Comparison of ENCODE assay signal across 11 cellular contexts in the genomic region with DNA sequence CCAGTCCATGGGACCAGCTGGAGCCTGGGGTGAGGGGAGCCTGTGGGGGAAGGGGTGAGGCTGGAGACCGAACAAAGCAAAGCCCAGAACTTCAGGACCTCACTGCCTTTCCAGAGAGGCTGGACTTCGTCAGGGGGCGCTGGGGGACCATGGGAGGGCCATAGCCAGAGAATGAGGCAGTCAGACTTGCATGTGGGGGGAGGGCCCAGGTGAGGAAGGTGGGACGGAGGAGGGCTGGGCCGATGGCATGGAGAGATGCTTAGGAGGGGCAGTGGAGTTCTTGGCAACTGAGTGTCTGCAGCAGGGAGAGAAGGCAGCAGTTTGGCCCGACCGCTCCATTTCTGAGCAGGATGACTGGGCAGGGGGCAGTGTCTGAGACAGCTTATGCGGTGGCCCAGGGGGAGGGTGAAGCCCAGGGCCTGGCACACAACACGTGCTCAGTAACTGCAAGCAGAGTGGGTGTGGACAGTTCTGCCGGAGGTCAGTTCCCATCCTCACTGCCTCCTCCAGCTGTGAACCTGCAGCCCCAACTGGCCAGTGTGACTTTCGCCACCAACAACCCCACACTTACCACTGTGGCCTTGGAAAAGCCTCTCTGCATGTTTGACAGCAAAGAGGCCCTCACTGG. TPM values are rescaled to one million over a fixed set of nuclear protein-coding genes. Genes with fewer than 3 reads are reported as not detected.
DNase-seq lines count a peak whose midpoint lies in the region; TF ChIP-seq lines count a peak whose summit lies in the region.
"Had no signal": no experiment of that assay in that cellular context is flagged by ENCODE, and none has a peak within 500 bp of the region (broad histone marks: within the 10 kb centered on the region; RNA-seq: fewer than 3 reads in every experiment).

No MANE protein-coding gene starts in this region.

- H3K27ac Mint-ChIP-seq in nephron progenitor cell, result no peak overlapping the region
- H3K27ac Mint-ChIP-seq: activated CD4-positive, alpha-beta memory T cell treated with anti-CD3 and anti-CD28 coated beads, Interleukin-2, amount 10 ng/mL, durations not matched to agents 7 days and 5 days; CD4-positive, CD25-positive, alpha-beta regulatory T cell; T-helper 1 cell treated with Interleukin-12 subunit alpha and Interleukin-12 subunit beta and Interleukin-4 antibody, amounts not matched to agents 30 μg/mL and 1 μg/mL, for 36 hours had no signal

- H3K36me3 ChIP-seq in ectodermal cell (ENCODE audit: control insufficient read depth, insufficient read depth, low read length) (no peaks in the 10 kb centered on the region), stomach (no peaks in the 10 kb centered on the region)

- H3K27me3 ChIP-seq in ectodermal cell (ENCODE audit: control insufficient read depth, insufficient read depth, low read length, poor library complexity, severe bottlenecking) (peaks cover 50% of the 10 kb centered on the region), stomach (peaks cover 0 to 27% (median 8%) of the 10 kb centered on the region in 3 donors)

- DNase-seq in COLO668 (lab: John Stamatoyannopoulos, UW; ENCODE audit: unreplicated experiment), result peak; percentile 32
- DNase-seq in LNCaP clone FGC (ENCODE audit: low read depth), result no peak
- DNase-seq in nephron progenitor cell, result no peak
- no peak for DNase-seq in RPMI8226
- no peak for DNase-seq in stomach
- no peak for DNase-seq in AG08396 (ENCODE audit: low spot score)
- no peak for DNase-seq in SIG-M5 treated with dmso at 0.1 percent for 504 hours (lab: John Stamatoyannopoulos, UW; ENCODE audit: unreplicated experiment)

- H3K27me3 Mint-ChIP-seq in nephron progenitor cell (ENCODE audit: low read depth, poor library complexity), result peaks cover 72% of the 10 kb centered on the region

- peaks cover 16% of the 10 kb centered on the region for H3K4me1 ChIP-seq in ectodermal cell (ENCODE audit: control insufficient read depth, insufficient read depth, low read length)
- peaks cover 8 to 26% (median 20%) of the 10 kb centered on the region in 4 donors for H3K4me1 ChIP-seq in stomach

- WGBS in ectodermal cell, 2 experiments, result 47 to 48% methylated on average over 11 of the region's 11 CpGs
- 60 to 72% (median 67%) methylated on average over 11 of the region's 11 CpGs for WGBS in stomach, 5 donors

- TF ChIP-seq CTCF in LNCaP clone FGC (IDR thresholded peaks at IDR 0.05; ENCODE audit: control insufficient read depth, extremely low read depth, insufficient read depth), result peak; percentile 31; the same call in 1 of the 2 replicates
- TF ChIP-seq CTCF in nephron progenitor cell (IDR thresholded peaks at IDR 0.05), result no peak
- TF ChIP-seq CTCF in stomach (IDR thresholded peaks at IDR 0.05), result no peak

- H3K27ac ChIP-seq in ectodermal cell (ENCODE audit: insufficient read depth, low read depth, low read length, poor library complexity, severe bottlenecking) (no peak overlapping the region), stomach (no peak overlapping the region)

- TF ChIP-seq POLR2A in stomach (IDR thresholded peaks at IDR 0.05), result no peak

- H3K4me3 ChIP-seq in LNCaP clone FGC (ENCODE audit: low read depth, low read length) (peak overlapping the region; percentile 59), ectodermal cell (ENCODE audit: insufficient read depth, low read depth, low read length) (peak overlapping the region; percentile 34), stomach (no peak overlapping the region)

- no peaks in the 10 kb centered on the region for H3K9me3 Mint-ChIP-seq in nephron progenitor cell
- H3K9me3 Mint-ChIP-seq: activated CD4-positive, alpha-beta memory T cell treated with anti-CD3 and anti-CD28 coated beads, Interleukin-2, amount 10 ng/mL, durations not matched to agents 7 days and 5 days; CD4-positive, CD25-positive, alpha-beta regulatory T cell; T-helper 1 cell treated with Interleukin-12 subunit alpha and Interleukin-12 subunit beta and Interleukin-4 antibody, amounts not matched to agents 30 μg/mL and 1 μg/mL, for 36 hours had no signal

- no peaks in the 10 kb centered on the region for H3K9me3 ChIP-seq in ectodermal cell (ENCODE audit: control insufficient read depth, low read length)
- no peaks in the 10 kb centered on the region for H3K9me3 ChIP-seq in stomach

- intact Hi-C loops in stomach (cut with DNase I; ENCODE audit: low total_unique reads), result no loop called here

- H3K4me3 Mint-ChIP-seq in nephron progenitor cell, result peak overlapping the region; percentile 36
- H3K4me3 Mint-ChIP-seq: activated CD4-positive, alpha-beta memory T cell treated with anti-CD3 and anti-CD28 coated beads, Interleukin-2, amount 10 ng/mL, durations not matched to agents 7 days and 5 days; T-helper 1 cell treated with Interleukin-12 subunit alpha and Interleukin-12 subunit beta and Interleukin-4 antibody, amounts not matched to agents 30 μg/mL and 1 μg/mL, for 36 hours had no signal

- H3K36me3 Mint-ChIP-seq in nephron progenitor cell (ENCODE audit: low read depth), result no peaks in the 10 kb centered on the region
- H3K36me3 Mint-ChIP-seq: CD4-positive, CD25-positive, alpha-beta regulatory T cell had no signal

- TF ChIP-seq EP300 in stomach (IDR thresholded peaks at IDR 0.05), result no peak

- peaks cover 17% of the 10 kb centered on the region for H3K4me1 Mint-ChIP-seq in nephron progenitor cell

RNA-seq across cellular contexts. Expression of a gene that starts 0.8 kb away (rescaled TPM):
- not detected for polyA plus RNA-seq in ectodermal cell (2013, experiment 1 of 4)
- polyA plus RNA-seq in ectodermal cell (2013, experiment 2 of 4), result 0.59 TPM
- polyA plus RNA-seq in ectodermal cell (2013, experiment 3 of 4), result not detected
- not detected for polyA plus RNA-seq in ectodermal cell (2013, experiment 4 of 4)
- total RNA-seq in stomach, result 1 to 10 TPM in 1 of 5 donors, not detected in 4; 1.3 TPM
- polyA plus RNA-seq in stomach, result under 1 TPM in 2 of 3 donors, not detected in 1; 0.10 to 0.76 TPM
- total RNA-seq: activated CD4-positive, alpha-beta memory T cell treated with anti-CD3 and anti-CD28 coated beads, Interleukin-2, amount 10 ng/mL, durations not matched to agents 7 days and 5 days; CD4-positive, CD25-positive, alpha-beta regulatory T cell had no signal
- polyA plus RNA-seq: CD4-positive, CD25-positive, alpha-beta regulatory T cell had no signal

RNA-seq across cellular contexts. Expression of a gene that starts 24.2 kb away (rescaled TPM):
- polyA plus RNA-seq in ectodermal cell (2013, experiment 1 of 4), result 26.6 TPM
- 27.1 TPM for polyA plus RNA-seq in ectodermal cell (2013, experiment 2 of 4)
- 24.6 TPM for polyA plus RNA-seq in ectodermal cell (2013, experiment 3 of 4)
- polyA plus RNA-seq in ectodermal cell (2013, experiment 4 of 4), result 23.2 TPM
- total RNA-seq in stomach, result 100 to 1,000 TPM in 2 of 5 donors, 10 to 100 TPM in 3; 13.8 to 747 (median 93.7) TPM
- polyA plus RNA-seq in stomach, result 10 to 100 TPM; 12.0 to 29.8 (median 13.4) TPM

RNA-seq across cellular contexts. Expression of a gene that starts 44.9 kb away (rescaled TPM):
- 37.0 TPM for polyA plus RNA-seq in ectodermal cell (2013, experiment 1 of 4)
- 36.3 TPM for polyA plus RNA-seq in ectodermal cell (2013, experiment 2 of 4)
- polyA plus RNA-seq in ectodermal cell (2013, experiment 3 of 4), result 27.5 TPM
- 31.5 TPM for polyA plus RNA-seq in ectodermal cell (2013, experiment 4 of 4)
- total RNA-seq in stomach, result 10 to 100 TPM in 4 of 5 donors, 1 to 10 TPM in 1; 7.1 to 42.3 (median 11.3) TPM
- polyA plus RNA-seq in stomach, result 10 to 100 TPM; 21.7 to 26.6 (median 25.2) TPM

Comparison
In these comparisons a context has a peak if more than half of its experiments do, and no peak if none do; other contexts are left out.
1. H3K4me3 ChIP-seq: peak in LNCaP clone FGC (single experiment) and ectodermal cell (single experiment); none in stomach (0 of 4).